Comparison of ENCODE assay signal across 8 cellular contexts in the genomic region with DNA sequence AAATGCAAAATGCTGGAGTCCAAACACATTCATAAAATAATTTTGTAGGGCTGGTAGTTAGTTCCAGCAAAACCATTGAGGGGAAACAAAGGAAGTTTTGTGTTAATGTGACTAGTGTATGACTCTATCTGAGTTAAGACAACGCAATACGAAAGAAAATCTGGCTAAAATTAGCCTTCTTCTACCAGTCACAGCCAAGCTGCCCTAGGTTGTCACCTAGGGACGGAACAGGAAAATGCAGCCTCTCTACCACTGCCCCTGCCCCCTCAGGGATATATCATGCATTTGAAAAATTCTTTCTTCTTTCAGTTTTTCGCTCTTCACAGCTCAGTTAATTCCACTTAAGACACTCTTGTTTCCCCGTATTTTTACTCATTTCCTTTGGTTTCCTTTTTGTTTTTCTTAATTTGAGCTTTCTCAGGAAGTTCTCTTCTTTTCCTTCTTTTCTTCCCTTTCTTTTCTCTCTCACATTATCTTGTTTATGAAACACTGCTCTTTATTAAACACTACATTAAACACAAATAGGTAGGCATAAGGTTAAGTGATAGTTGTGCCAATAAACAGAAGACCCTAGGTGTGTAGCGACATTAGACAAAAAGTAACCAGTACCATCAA. TPM values are rescaled to one million over a fixed set of nuclear protein-coding genes. Genes with fewer than 3 reads are reported as not detected.
DNase-seq lines count a peak whose midpoint lies in the region; ATAC-seq and TF ChIP-seq lines count a peak whose summit lies in the region.

No MANE protein-coding gene starts in this region.

- H3K27me3 ChIP-seq in Caco-2 (replicated peaks; ENCODE audit: control insufficient read depth, insufficient read depth, low read length) (0 out of 2 replicates have a peak, but pooled peaks cover 2% of the 10 kb centered on the region), heart right ventricle (peaks cover 0 to 56% (median 45%) of the 10 kb centered on the region in 7 donors), transverse colon (peaks cover 8% of the 10 kb centered on the region)

- no peaks in the 10 kb centered on the region; the same call in 1 of the 2 replicates for H3K9me3 ChIP-seq in Caco-2
- peaks cover 0 to 11% (median 0%) of the 10 kb centered on the region in 11 donors for H3K9me3 ChIP-seq in heart right ventricle
- H3K9me3 ChIP-seq in transverse colon: peaks cover 0 to 6% of the 10 kb centered on the region in 2 donors

- H3K27ac Mint-ChIP-seq in Caco-2 (ENCODE audit: unreplicated experiment): no peak overlapping the region

- ATAC-seq in heart right ventricle (peak in 4 of 8 donors; percentile 55 to 71 (median 62)), HG02571 (IDR thresholded peaks at IDR 0.05; ENCODE audit: unreplicated experiment) (no peak)

- H3K36me3 ChIP-seq in Caco-2 (ENCODE audit: control insufficient read depth, insufficient read depth, low read length) (no peaks in the 10 kb centered on the region), heart right ventricle (no peaks in the 10 kb centered on the region), transverse colon (no peaks in the 10 kb centered on the region)

- intact Hi-C loops in Caco-2 (cut with micrococcal nuclease; ENCODE audit: unreplicated experiment) (loop anchor here (5.0 kb wide), 2 partner anchors 253 to 363 kb away; no protein-coding TSS in a partner anchor), heart right ventricle (cut with DNase I) (no loop called here), transverse colon (cut with DNase I; ENCODE audit: low total_unique reads) (no loop called here)

- no peaks in the 10 kb centered on the region for H3K36me3 Mint-ChIP-seq in Caco-2 (ENCODE audit: insufficient read depth, unreplicated experiment)

- in situ Hi-C loops in transverse colon (cut with MboI; ENCODE audit: low pct_ligation_motif_present in 1 of 4, low pct_unique_long_range_greater_than_20kb in 1 of 4, low sequenced_read_pairs in 3 of 4): no loop called here

- TF ChIP-seq EP300 in transverse colon (IDR thresholded peaks at IDR 0.05; ENCODE audit: low read depth): no peak

- no peak overlapping the region for H3K27ac ChIP-seq in heart right ventricle
- H3K27ac ChIP-seq in transverse colon: no peak overlapping the region

- peaks cover 10% of the 10 kb centered on the region for H3K9me3 Mint-ChIP-seq in Caco-2 (ENCODE audit: unreplicated experiment)

- no peaks in the 10 kb centered on the region for H3K4me1 Mint-ChIP-seq in Caco-2 (ENCODE audit: low read depth, unreplicated experiment)

- POLR2A ChIA-PET in Caco-2 (lab: Charles Lee): no interaction called here

- 35 to 39% methylated on average over 6 of the region's 6 CpGs for WGBS in heart right ventricle, 2 donors
- 55 to 68% methylated on average over 6 of the region's 6 CpGs for WGBS in transverse colon (ENCODE audit: low coverage in 1 of 2), 2 donors

- H3K4me3 Mint-ChIP-seq in Caco-2 (ENCODE audit: unreplicated experiment): no peak overlapping the region

- H3K4me1 ChIP-seq in Caco-2 (no peaks in the 10 kb centered on the region), heart right ventricle (peaks cover 0 to 7% (median 0%) of the 10 kb centered on the region in 9 donors), transverse colon (peaks cover 0 to 5% (median 2%) of the 10 kb centered on the region in 4 donors)

- TF ChIP-seq CTCF in Caco-2 (IDR thresholded peaks at IDR 0.05; ENCODE audit: insufficient read depth in 1 of 2, low read depth in 1 of 2, low read length in 1 of 2, severe bottlenecking in 1 of 2, unreplicated experiment in 1 of 2) (peak; percentile 60 to 61), heart right ventricle (IDR thresholded peaks at IDR 0.05) (peak in 7 of 9 donors; percentile 35 to 56 (median 46)), transverse colon (IDR thresholded peaks at IDR 0.05) (peak in 3 of 5 experiments; percentile 20 to 30 (median 23))

- H3K4me3 ChIP-seq in Caco-2 (ENCODE audit: low read depth, low read length): no peak overlapping the region
- no peak overlapping the region for H3K4me3 ChIP-seq in heart right ventricle
- no peak overlapping the region for H3K4me3 ChIP-seq in transverse colon

- peaks cover 20% of the 10 kb centered on the region for H3K27me3 Mint-ChIP-seq in Caco-2 (ENCODE audit: insufficient read depth, unreplicated experiment)

- CTCF ChIA-PET in Caco-2 (lab: Charles Lee): interaction anchor here (0.7 to 1.1 kb wide), 2 partner anchors 20 to 79 kb away, joined by 4 read pairs; no protein-coding TSS in a partner anchor

- BruUV-seq in Caco-2 (replicated peaks; lab: Mats Ljungman, UMichigan): no TSS peak

- DNase-seq in Caco-2 (peak in 1 of 2 experiments; percentile 28), HCEC 1CT (peak; percentile 29), OCI-M1 (lab: John Stamatoyannopoulos, UW) (peak; percentile 32), heart right ventricle (no peak), transverse colon (no peak), DMS114 treated with DMSO at 0.1 percent for 48 hours (lab: John Stamatoyannopoulos, UW; ENCODE audit: unreplicated experiment) (no peak), NCI-H1930 (lab: John Stamatoyannopoulos, UW) (no peak)

- TF ChIP-seq POLR2A in transverse colon (IDR thresholded peaks at IDR 0.05): no peak

RNA-seq across cellular contexts. Expression of a gene that starts 30.6 kb away (rescaled TPM):
- total RNA-seq in Caco-2 (2022) (not detected in 2 replicates), heart right ventricle (under 1 TPM; 0.13 to 0.58 (median 0.30) TPM), transverse colon (10 to 100 TPM in 1 of 4 donors, 1 to 10 TPM in 1, under 1 TPM in 1, not detected in 1; 0.82 to 15.7 (median 1.4) TPM)
- under 1 TPM; 0.20 to 0.29 TPM for polyA plus RNA-seq in heart right ventricle

Comparison
In these comparisons a context has a peak if more than half of its experiments do, and no peak if none do; other contexts are left out.
1. DNase-seq: peak in HCEC 1CT (single experiment) and OCI-M1 (single experiment); none in heart right ventricle (0 of 2), transverse colon (single experiment), DMS114 treated with DMSO at 0.1 percent for 48 hours (single experiment) and NCI-H1930 (0 of 2).
2. Peak in every context shown above with its lines, with median percentiles within 50 percentile points of each other: CTCF ChIP-seq.